Comparison of ENCODE assay signal across 8 cellular contexts in the genomic region with DNA sequence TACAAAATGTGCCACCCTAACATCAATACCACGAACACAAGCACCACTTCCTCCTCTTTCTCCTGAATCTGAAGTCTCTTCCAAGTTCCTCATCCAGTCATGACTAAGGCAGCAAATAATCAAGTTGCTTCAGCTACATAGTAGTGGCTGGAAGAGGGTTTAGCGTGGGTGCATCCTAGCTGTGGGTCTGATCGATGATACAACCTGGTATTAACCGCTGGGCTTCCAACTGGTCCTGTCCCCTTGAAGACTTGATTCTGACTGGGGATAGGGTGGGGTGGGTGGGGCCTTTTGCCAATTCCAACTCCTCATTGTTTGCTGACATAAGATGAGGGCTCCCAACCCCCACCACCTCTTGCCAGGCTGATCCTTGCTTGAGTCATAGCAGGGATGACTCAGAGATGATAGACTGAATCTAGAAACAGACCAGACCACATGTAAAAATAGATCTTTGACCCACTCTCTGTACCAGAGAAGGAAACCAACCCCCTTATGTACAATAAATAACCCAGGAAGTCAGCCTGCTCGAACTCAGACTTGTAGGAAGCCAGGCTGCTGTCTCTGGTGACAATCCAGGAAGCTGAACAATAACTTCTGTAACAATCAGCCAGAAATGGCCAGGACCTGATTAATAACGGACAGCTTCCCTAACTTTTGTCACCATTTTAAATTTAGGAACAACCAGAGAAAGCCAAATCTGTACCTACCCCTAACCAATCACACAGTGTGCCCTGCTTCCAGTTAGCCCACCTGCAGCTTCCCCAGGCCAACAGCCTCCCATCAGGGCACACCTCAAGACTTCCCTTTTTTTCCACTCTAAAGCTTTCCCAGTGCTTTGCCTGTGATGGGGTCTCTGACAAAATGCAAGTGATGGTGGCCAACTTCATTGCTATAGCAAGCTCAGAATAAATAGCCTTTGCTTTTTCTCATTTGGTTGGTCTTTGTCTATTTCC.
DNase-seq lines count a peak whose midpoint lies in the region; ATAC-seq, FAIRE-seq and TF ChIP-seq lines count a peak whose summit lies in the region.

No MANE protein-coding gene starts in this region.

- no peak for TF ChIP-seq RAD21 in A549 (conservative IDR thresholded peaks at IDR 0.05 in 1 of 2, IDR thresholded peaks at IDR 0.05 in 1 of 2)

- H3K79me2 ChIP-seq in PC-9 (ENCODE audit: low read depth), result no peaks in the 10 kb centered on the region

- DNase-seq in A549 (ENCODE audit: low read depth in 1 of 2, low spot score in 1 of 2), result peak; percentile 65 to 79
- DNase-seq in PC-9, result peak; percentile 78 to 99
- DNase-seq in adipocyte (ENCODE audit: low read depth), result peak; percentile 90
- DNase-seq in kidney tubule cell (ENCODE audit: low spot score), result peak; percentile 99
- peak; percentile 45 for DNase-seq in stimulated activated naive B cell treated with anti-CD40 and anti-IgM and Interleukin-4, amounts not matched to agents 10 μg/mL and 1 μg/mL and 100 μg/mL, for 72 hours
- DNase-seq in T-helper 9 cell, result no peak

- H3K27ac Mint-ChIP-seq in stimulated activated naive B cell treated with anti-CD40 and anti-IgM and Interleukin-4, amounts not matched to agents 10 μg/mL and 1 μg/mL and 100 μg/mL, for 72 hours, result peak overlapping the region; percentile 78

- no peak for TF ChIP-seq EP300 in A549 (IDR thresholded peaks at IDR 0.05)

- POLR2A ChIA-PET in A549 (lab: Yijun Ruan, JAX) (no interaction called here), PC-9 (lab: Charles Lee; ENCODE audit: unreplicated experiment) (interaction anchor here (0.6 kb wide), 1 partner anchor 1529 kb away, joined by 4 read pairs; no protein-coding TSS in a partner anchor)

- H3K27me3 ChIP-seq in PC-9 (ENCODE audit: insufficient read depth, low read depth) (no peaks in the 10 kb centered on the region), adipocyte (replicated peaks; ENCODE audit: control insufficient read depth, insufficient read depth, low read length) (no peaks in the 10 kb centered on the region)

- TSS peak; percentile 34 for BruUV-seq in PC-9 (replicated peaks; lab: Mats Ljungman, UMichigan)

- H3K36me3 Mint-ChIP-seq in stimulated activated naive B cell treated with anti-CD40 and anti-IgM and Interleukin-4, amounts not matched to agents 10 μg/mL and 1 μg/mL and 100 μg/mL, for 72 hours, result no peaks in the 10 kb centered on the region

- H3K36me3 ChIP-seq in PC-9 (ENCODE audit: low read depth), result no peaks in the 10 kb centered on the region
- H3K36me3 ChIP-seq in adipocyte (ENCODE audit: control insufficient read depth, insufficient read depth, low read length, severe bottlenecking), result no peaks in the 10 kb centered on the region

- ATAC-seq in A549, result peak; percentile 90 to 92
- peak; percentile 99 for ATAC-seq in GM18517 (IDR thresholded peaks at IDR 0.05; ENCODE audit: unreplicated experiment)
- ATAC-seq in HG02970 (IDR thresholded peaks at IDR 0.05; ENCODE audit: low FRiP score, unreplicated experiment), result peak; percentile 94
- peak; percentile 97 to 98 for ATAC-seq in stimulated activated naive B cell treated with anti-CD40 and anti-IgM and Interleukin-4, amounts not matched to agents 10 μg/mL and 1 μg/mL and 100 μg/mL, for 72 hours (replicated peaks)

- CTCF ChIA-PET in A549 (lab: Yijun Ruan, JAX), result interaction anchor here (0.6 to 3.7 kb wide), 11 partner anchors 9 to 1690 kb away, joined by 3 to 27 read pairs (median 5); no protein-coding TSS in a partner anchor
- CTCF ChIA-PET in PC-9 (lab: Charles Lee), result interaction anchor here (0.6 to 2.2 kb wide), 6 partner anchors 18 to 681 kb away, joined by 3 to 11 read pairs (median 3); no protein-coding TSS in a partner anchor

- WGBS in A549 (ENCODE audit: missing lambda C conversion rate), result 17% methylated on average over 3 of the region's 6 CpGs

- H3K4me1 Mint-ChIP-seq in stimulated activated naive B cell treated with anti-CD40 and anti-IgM and Interleukin-4, amounts not matched to agents 10 μg/mL and 1 μg/mL and 100 μg/mL, for 72 hours, result peaks cover 17 to 28% of the 10 kb centered on the region in 2 donors

- H3F3A ChIP-seq in PC-9 (ENCODE audit: insufficient read depth, low read depth), result peaks cover 18% of the 10 kb centered on the region

- no peaks in the 10 kb centered on the region for H3K27me3 Mint-ChIP-seq in stimulated activated naive B cell treated with anti-CD40 and anti-IgM and Interleukin-4, amounts not matched to agents 10 μg/mL and 1 μg/mL and 100 μg/mL, for 72 hours

- intact Hi-C loops in PC-9 (cut with micrococcal nuclease; ENCODE audit: unreplicated experiment), result loop anchor here (1.0 to 10.0 kb wide), 8 partner anchors 17 to 1680 kb away; a partner anchor contains a TSS

- peaks cover 19% of the 10 kb centered on the region for H3K4me1 ChIP-seq in A549
- peaks cover 43% of the 10 kb centered on the region for H3K4me1 ChIP-seq in PC-9 (replicated peaks; ENCODE audit: insufficient read depth)
- H3K4me1 ChIP-seq in adipocyte (ENCODE audit: control insufficient read depth, insufficient read depth, low read length), result peaks cover 26% of the 10 kb centered on the region

- peak overlapping the region; percentile 41 to 70; a peak in 4 of 6 replicates for H3K27ac ChIP-seq in A549
- peak overlapping the region; percentile 75 for H3K27ac ChIP-seq in PC-9

- no peaks in the 10 kb centered on the region for H3K9me3 ChIP-seq in A549
- no peaks in the 10 kb centered on the region for H3K9me3 ChIP-seq in PC-9 (ENCODE audit: insufficient read depth, low read depth)
- H3K9me3 ChIP-seq in adipocyte (ENCODE audit: control insufficient read depth, low read length), result no peaks in the 10 kb centered on the region

- H3K4me3 ChIP-seq in A549 (0 out of 3 replicates have a peak overlapping the region, but pooled peaks have one; percentile 6), PC-9 (no peak overlapping the region), adipocyte (ENCODE audit: low read length) (peak overlapping the region; percentile 68)

- H3K9me2 ChIP-seq in PC-9 (ENCODE audit: insufficient read depth), result no peaks in the 10 kb centered on the region

- TF ChIP-seq CTCF in A549 (IDR thresholded peaks at IDR 0.05), result no peak
- TF ChIP-seq CTCF in PC-9 (conservative IDR thresholded peaks at IDR 0.05), result no peak

- H2AFZ ChIP-seq in PC-9, result 0 out of 2 replicates have a peak overlapping the region, but pooled peaks have one; percentile 1

- H3K4me2 ChIP-seq in A549, result peak overlapping the region; percentile 73
- peak overlapping the region; percentile 50 for H3K4me2 ChIP-seq in PC-9

- TF ChIP-seq POLR2A in A549 (IDR thresholded peaks at IDR 0.05; ENCODE audit: low read length), result no peak

- H4K20me1 ChIP-seq in PC-9 (ENCODE audit: insufficient read depth), result no peaks in the 10 kb centered on the region

- H3K9me3 Mint-ChIP-seq in stimulated activated naive B cell treated with anti-CD40 and anti-IgM and Interleukin-4, amounts not matched to agents 10 μg/mL and 1 μg/mL and 100 μg/mL, for 72 hours, result no peaks in the 10 kb centered on the region

- H3K4me3 Mint-ChIP-seq in stimulated activated naive B cell treated with anti-CD40 and anti-IgM and Interleukin-4, amounts not matched to agents 10 μg/mL and 1 μg/mL and 100 μg/mL, for 72 hours, result peak overlapping the region; percentile 53 to 59

- FAIRE-seq in A549 (lab: Jason Lieb, UNC), result no peak

- H3K9ac ChIP-seq in adipocyte (ENCODE audit: low read length), result peak overlapping the region; percentile 65

TF ChIP-seq in A549, 52 proteins besides CTCF, POLR2A, EP300 and RAD21:
- 0 out of 5 replicates have a peak, but pooled peaks of 1 of the 2 experiments have one; percentile 29 for TF ChIP-seq JUN (IDR thresholded peaks at IDR 0.05)
- TF ChIP-seq, protein P1, sequence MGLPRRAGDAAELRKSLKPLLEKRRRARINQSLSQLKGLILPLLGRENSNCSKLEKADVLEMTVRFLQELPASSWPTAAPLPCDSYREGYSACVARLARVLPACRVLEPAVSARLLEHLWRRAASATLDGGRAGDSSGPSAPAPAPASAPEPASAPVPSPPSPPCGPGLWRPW (IDR thresholded peaks at IDR 0.05), result no peak
- TF ChIP-seq FOSL2 (IDR thresholded peaks at IDR 0.05), result peak; percentile 87
- peak; percentile 75 for TF ChIP-seq FOSL2 (CRISPR knock-in tag; IDR thresholded peaks at IDR 0.05)
- TF ChIP-seq JUNB (IDR thresholded peaks at IDR 0.05), result peak; percentile 82
- peak; percentile 26; the same call in 1 of the 2 replicates for TF ChIP-seq GATA3 (IDR thresholded peaks at IDR 0.05; ENCODE audit: borderline replicate concordance)
TF ChIP-seq in A549: peak in this region for 4.
